Comparison of ENCODE assay signal across 20 cellular contexts in the genomic region with DNA sequence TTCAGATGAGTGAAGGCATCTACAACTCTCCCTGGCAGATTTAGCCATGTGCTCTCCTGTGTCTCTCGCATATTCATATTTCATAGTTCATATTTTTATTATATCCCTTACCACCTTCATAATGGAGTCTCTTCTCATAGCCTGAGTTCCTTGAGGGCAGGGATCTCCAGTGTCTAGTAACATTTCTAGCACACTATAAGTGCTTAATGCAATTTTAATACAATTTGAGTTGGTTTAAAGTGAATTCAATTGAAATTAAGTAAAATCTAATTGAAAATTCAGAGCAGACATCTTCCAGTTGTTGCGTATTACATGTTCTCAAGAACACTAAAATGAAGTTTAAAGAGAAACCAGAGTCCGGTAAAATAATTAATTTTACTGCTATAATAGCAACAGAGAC.
"Had no signal": no experiment of that assay in that cellular context is flagged by ENCODE, and none has a peak within 500 bp of the region (broad histone marks: within the 10 kb centered on the region; RNA-seq: fewer than 3 reads in every experiment).

No MANE protein-coding gene starts in this region.

- ATAC-seq: Panc1, T-cell had no signal

- H3K27ac ChIP-seq: RWPE1 had no signal

- DNase-seq: Karpas-422, KG1, MM.1S, NCI-H1092 treated with DMSO at 0.1 percent for 48 hours, NCI-H1436, NCI-H187, NCI-H2029, NCI-H2081 treated with DMSO at 0.1 percent for 48 hours, NCI-H2171, NCI-H226, NCI-H446, NCI-H510A, NCI-H524 treated with DMSO at 0.1 percent for 48 hours, NCI-H69, NCI-H774, SHP77, SW 1271, T-cell had no signal
